ENCODE assay signal across 9 cellular contexts in the genomic region with DNA sequence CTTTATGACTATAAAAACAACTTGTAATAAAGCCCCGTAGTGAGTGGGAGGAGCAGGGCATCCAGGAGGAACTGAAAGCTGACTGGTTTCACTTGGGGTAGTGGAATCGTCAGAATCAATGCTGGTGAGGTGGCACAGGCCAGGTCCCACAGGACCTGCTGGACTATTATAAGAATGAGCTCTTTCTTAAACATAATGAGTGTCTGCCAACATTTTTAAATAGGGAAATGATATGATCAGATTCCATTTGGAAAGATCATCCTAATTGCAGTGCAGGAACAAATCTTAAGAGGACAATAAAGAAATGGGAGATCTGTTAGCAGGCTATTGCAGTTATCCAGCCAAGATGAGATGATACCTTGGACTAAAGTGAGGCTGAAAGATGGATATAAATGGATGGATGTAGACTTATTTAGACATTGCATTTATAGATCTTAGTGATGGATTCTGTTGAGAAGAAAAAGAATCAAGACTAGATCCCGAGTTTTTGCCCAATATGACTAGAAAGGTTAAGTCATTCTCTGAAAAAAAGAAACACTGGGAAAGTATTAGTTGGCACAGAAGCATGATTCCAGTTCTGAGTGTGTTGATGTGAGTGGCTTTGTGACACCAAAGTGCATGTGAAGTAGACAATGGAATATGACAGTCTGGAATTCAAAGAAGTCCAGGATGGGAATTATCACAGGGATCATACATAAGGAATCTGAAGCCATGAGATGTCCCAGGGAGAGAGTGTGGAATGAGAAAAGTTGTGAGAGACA.
DNase-seq lines count a peak whose midpoint lies in the region; ATAC-seq, FAIRE-seq and TF ChIP-seq lines count a peak whose summit lies in the region.
"Had no signal": no experiment of that assay in that cellular context is flagged by ENCODE, and none has a peak within 500 bp of the region (broad histone marks: within the 10 kb centered on the region; RNA-seq: fewer than 3 reads in every experiment).

No MANE protein-coding gene starts in this region.

- H3K9ac ChIP-seq in kidney (ENCODE audit: low read length in 2 of 2), result no peak overlapping the region

- H3K36me3 Mint-ChIP-seq in activated naive CD8-positive, alpha-beta T cell, result peaks cover 6% of the 10 kb centered on the region
- H3K36me3 Mint-ChIP-seq in mesothelial cell of epicardium, result peaks cover 8% of the 10 kb centered on the region

- peak overlapping the region; percentile 33 for H3K4me3 Mint-ChIP-seq in activated naive CD8-positive, alpha-beta T cell
- H3K4me3 Mint-ChIP-seq in mesothelial cell of epicardium, result no peak overlapping the region

- H3K36me3 ChIP-seq in DOHH2 (ENCODE audit: control insufficient read depth, low read length) (peaks cover 4% of the 10 kb centered on the region; the same call in 1 of the 2 replicates), kidney (ENCODE audit: control insufficient read depth in 1 of 2, insufficient read depth in 2 of 2, low read length in 2 of 2) (no peaks in the 10 kb centered on the region)

- H3K9me2 ChIP-seq in DOHH2 (replicated peaks; ENCODE audit: control insufficient read depth, low read length), result no peaks in the 10 kb centered on the region

- H3K27ac Mint-ChIP-seq in activated naive CD8-positive, alpha-beta T cell, result peak overlapping the region; percentile 55
- no peak overlapping the region for H3K27ac Mint-ChIP-seq in mesothelial cell of epicardium

- no peaks in the 10 kb centered on the region; the same call in 1 of the 2 replicates for H3F3A ChIP-seq in DOHH2 (ENCODE audit: control insufficient read depth, insufficient read depth)

- peaks cover 42% of the 10 kb centered on the region for H3K4me1 Mint-ChIP-seq in activated naive CD8-positive, alpha-beta T cell (ENCODE audit: low read depth)
- H3K4me1 Mint-ChIP-seq in mesothelial cell of epicardium, result no peaks in the 10 kb centered on the region

- TF ChIP-seq CTCF in DOHH2 (IDR thresholded peaks at IDR 0.05; ENCODE audit: low read depth, low read length, poor library complexity, severe bottlenecking) (no peak), mesothelial cell of epicardium (IDR thresholded peaks at IDR 0.05; ENCODE audit: unreplicated experiment) (no peak), kidney (IDR thresholded peaks at IDR 0.05; ENCODE audit: borderline replicate concordance, extremely low read depth, insufficient read depth) (no peak)

- H3K27ac ChIP-seq in DOHH2 (ENCODE audit: low read depth, low read length) (peak overlapping the region; percentile 7; the same call in 1 of the 2 replicates), kidney (ENCODE audit: low read depth in 2 of 2, low read length in 2 of 2) (no peak overlapping the region)
- H3K27ac ChIP-seq: HL-60 had no signal

- no peak for FAIRE-seq in kidney (lab: Jason Lieb, UNC)

- DNase-seq in NCI-H510A treated with DMSO at 0.1 percent for 48 hours (lab: John Stamatoyannopoulos, UW), result no peak
- no peak for DNase-seq in mesothelial cell of epicardium (ENCODE audit: low spot score in 2 of 2, unreplicated experiment in 2 of 2)
- DNase-seq in HuH-7.5 (ENCODE audit: low spot score), result no peak
- no peak for DNase-seq in kidney

- H3K4me1 ChIP-seq in DOHH2 (ENCODE audit: control insufficient read depth, low read length) (peaks cover 60% of the 10 kb centered on the region), kidney (ENCODE audit: control insufficient read depth in 1 of 2, insufficient read depth in 1 of 2, low read depth in 1 of 2, low read length in 2 of 2) (no peaks in the 10 kb centered on the region)

- no peaks in the 10 kb centered on the region for H3K27me3 Mint-ChIP-seq in activated naive CD8-positive, alpha-beta T cell
- H3K27me3 Mint-ChIP-seq in mesothelial cell of epicardium (ENCODE audit: low read depth), result no peaks in the 10 kb centered on the region

- peak overlapping the region; percentile 60 for H3K4me2 ChIP-seq in DOHH2 (ENCODE audit: low read length)

- H3K27me3 ChIP-seq in DOHH2 (ENCODE audit: control insufficient read depth, low read length), result no peaks in the 10 kb centered on the region

- H3K4me3 ChIP-seq in DOHH2 (ENCODE audit: low read length), result peak overlapping the region; percentile 43
- H3K4me3 ChIP-seq in kidney (ENCODE audit: low read length in 2 of 2), result no peak overlapping the region

- peak; percentile 96 for ATAC-seq in GM19397 (IDR thresholded peaks at IDR 0.05; ENCODE audit: unreplicated experiment)
- ATAC-seq in HG03354 (IDR thresholded peaks at IDR 0.05; ENCODE audit: poor library complexity, severe bottlenecking, unreplicated experiment), result peak; percentile 97

- no peaks in the 10 kb centered on the region for H3K9me3 Mint-ChIP-seq in activated naive CD8-positive, alpha-beta T cell (ENCODE audit: low read depth)
- H3K9me3 Mint-ChIP-seq in mesothelial cell of epicardium, result peaks cover 27% of the 10 kb centered on the region

- intact Hi-C loops in kidney (cut with DNase I), result no loop called here

- H3K9me3 ChIP-seq in DOHH2 (ENCODE audit: control insufficient read depth, insufficient read depth, low read length) (peaks cover 27% of the 10 kb centered on the region), kidney (ENCODE audit: control insufficient read depth in 1 of 2, low read length in 2 of 2) (no peaks in the 10 kb centered on the region)

- H4K20me1 ChIP-seq in DOHH2 (ENCODE audit: control insufficient read depth, insufficient read depth, low read depth, low read length), result no peaks in the 10 kb centered on the region

- H3K79me2 ChIP-seq in DOHH2 (ENCODE audit: control insufficient read depth, low read length), result no peaks in the 10 kb centered on the region
